21 cellular contexts compared by ENCODE assay signal in the genomic region with DNA sequence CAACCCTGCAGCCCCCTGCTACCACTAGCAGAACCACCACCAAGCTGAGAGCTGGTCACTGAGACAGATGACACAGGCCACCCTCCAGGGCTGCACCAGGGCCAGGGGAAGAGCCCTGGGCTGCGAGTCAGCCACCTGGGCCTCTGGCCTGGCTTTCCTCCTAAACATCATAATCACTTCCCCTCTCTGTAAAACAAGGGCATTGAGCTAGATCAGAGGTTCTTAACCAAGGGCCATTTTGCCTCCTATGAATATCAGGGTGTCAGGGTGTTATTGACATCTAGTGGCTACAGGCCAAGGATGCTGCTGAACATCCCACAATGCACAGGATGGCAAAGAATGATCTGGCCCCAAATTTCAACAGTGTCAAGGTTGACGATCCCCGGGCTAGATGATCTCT. TPM values are rescaled to one million over a fixed set of nuclear protein-coding genes. Genes with fewer than 3 reads are reported as not detected.
A peak's percentile ranks its signal among the peaks of the same experiment; 100 is the strongest.
DNase-seq lines count a peak whose midpoint lies in the region; ATAC-seq and TF ChIP-seq lines count a peak whose summit lies in the region.
"Had no signal": no experiment of that assay in that cellular context is flagged by ENCODE, and none has a peak within 500 bp of the region (broad histone marks: within the 10 kb centered on the region; RNA-seq: fewer than 3 reads in every experiment).

No MANE protein-coding gene starts in this region.

- H3K36me3 ChIP-seq in BLaER1 (no peaks in the 10 kb centered on the region), WERI-Rb-1 (peaks cover 99% of the 10 kb centered on the region)

- H4K20me1 ChIP-seq in BLaER1, result peaks cover 6% of the 10 kb centered on the region; the same call in 1 of the 2 replicates

- no peak overlapping the region for H3K9ac ChIP-seq in BLaER1
- H3K9ac ChIP-seq: GM23248 had no signal

- no peak for DNase-seq in WERI-Rb-1
- DNase-seq in naive B cell, result no peak
- no peak for DNase-seq in D341Med (ENCODE audit: low spot score)
- DNase-seq in superior temporal gyrus (ENCODE audit: extremely low spot score), result no peak
- no peak for DNase-seq in C1 segment of cervical spinal cord (lab: John Stamatoyannopoulos, UW)
- DNase-seq in activated CD8-positive, alpha-beta memory T cell treated with anti-CD3 and anti-CD28 coated beads, Interleukin-2, amount 50 U/mL, for 48 hours, result no peak
- DNase-seq: Calu3, DMS79, GM23248, HCEC 1CT, MV-4-11, NCI-H1930, NCI-H2171, NCI-H446, NCI-H69, OCI-M1, SHP77 treated with DMSO at 0.1 percent for 48 hours had no signal

- H3K27me3 Mint-ChIP-seq in naive B cell, result no peaks in the 10 kb centered on the region

- H3K4me1 Mint-ChIP-seq in naive B cell, result peaks cover 52 to 60% (median 57%) of the 10 kb centered on the region in 3 donors

- 0 out of 2 replicates have a peak overlapping the region, but pooled peaks have one; percentile 40 for H3K4me2 ChIP-seq in BLaER1
- H3K4me2 ChIP-seq: A549 had no signal

- H3K9me3 Mint-ChIP-seq in naive B cell, result no peaks in the 10 kb centered on the region

- no peaks in the 10 kb centered on the region for H3K9me3 ChIP-seq in BLaER1
- no peaks in the 10 kb centered on the region for H3K9me3 ChIP-seq in WERI-Rb-1 (ENCODE audit: severe bottlenecking)
- H3K9me3 ChIP-seq: A549 had no signal

- H3K4me3 ChIP-seq in BLaER1 (no peak overlapping the region), WERI-Rb-1 (ENCODE audit: low read depth, low read length) (no peak overlapping the region)
- H3K4me3 ChIP-seq: A549, GM23248 had no signal

- H3K27ac ChIP-seq in BLaER1, result no peak overlapping the region
- peak overlapping the region; percentile 48; the same call in 1 of the 2 replicates for H3K27ac ChIP-seq in WERI-Rb-1
- H3K27ac ChIP-seq: A549, GM23248 had no signal

- H3K36me3 Mint-ChIP-seq in naive B cell, result peaks cover 37 to 69% of the 10 kb centered on the region in 2 donors

- TF ChIP-seq CTCF in GM12873 (IDR thresholded peaks at IDR 0.05; ENCODE audit: insufficient read depth, low read depth, low read length, missing control alignments), result peak; percentile 26
- no peak for TF ChIP-seq CTCF in WERI-Rb-1 (IDR thresholded peaks at IDR 0.05; ENCODE audit: low read depth, low read length)

- peak overlapping the region in 2 of 8 donors; percentile 59 to 74 for H3K4me3 Mint-ChIP-seq in naive B cell

- H3K27me3 ChIP-seq in BLaER1 (peaks cover 27% of the 10 kb centered on the region; the same call in 1 of the 2 replicates), WERI-Rb-1 (ENCODE audit: insufficient read depth, low read depth, severe bottlenecking) (no peaks in the 10 kb centered on the region)

- H3K27ac Mint-ChIP-seq in naive B cell, result peak overlapping the region in 4 of 6 donors; percentile 28 to 62 (median 54)

- H3K4me1 ChIP-seq in BLaER1, result peaks cover 12% of the 10 kb centered on the region
- H3K4me1 ChIP-seq: A549 had no signal

- ATAC-seq in naive B cell (ENCODE audit: low read depth in 2 of 2), result peak; percentile 74 to 81
- ATAC-seq: A549, SK-N-SH treated with all-trans-retinoic acid at 6 μM for 48 hours had no signal

RNA-seq across cellular contexts. Expression of a gene that starts 25.2 kb away (rescaled TPM):
- polyA plus RNA-seq in naive B cell (ENCODE audit: low read depth in 6 of 6), result 10 to 100 TPM in 5 of 6 donors, under 1 TPM in 1; 0.40 to 37.9 (median 15.8) TPM
